ENCODE assay signal across 8 cellular contexts in the genomic region with DNA sequence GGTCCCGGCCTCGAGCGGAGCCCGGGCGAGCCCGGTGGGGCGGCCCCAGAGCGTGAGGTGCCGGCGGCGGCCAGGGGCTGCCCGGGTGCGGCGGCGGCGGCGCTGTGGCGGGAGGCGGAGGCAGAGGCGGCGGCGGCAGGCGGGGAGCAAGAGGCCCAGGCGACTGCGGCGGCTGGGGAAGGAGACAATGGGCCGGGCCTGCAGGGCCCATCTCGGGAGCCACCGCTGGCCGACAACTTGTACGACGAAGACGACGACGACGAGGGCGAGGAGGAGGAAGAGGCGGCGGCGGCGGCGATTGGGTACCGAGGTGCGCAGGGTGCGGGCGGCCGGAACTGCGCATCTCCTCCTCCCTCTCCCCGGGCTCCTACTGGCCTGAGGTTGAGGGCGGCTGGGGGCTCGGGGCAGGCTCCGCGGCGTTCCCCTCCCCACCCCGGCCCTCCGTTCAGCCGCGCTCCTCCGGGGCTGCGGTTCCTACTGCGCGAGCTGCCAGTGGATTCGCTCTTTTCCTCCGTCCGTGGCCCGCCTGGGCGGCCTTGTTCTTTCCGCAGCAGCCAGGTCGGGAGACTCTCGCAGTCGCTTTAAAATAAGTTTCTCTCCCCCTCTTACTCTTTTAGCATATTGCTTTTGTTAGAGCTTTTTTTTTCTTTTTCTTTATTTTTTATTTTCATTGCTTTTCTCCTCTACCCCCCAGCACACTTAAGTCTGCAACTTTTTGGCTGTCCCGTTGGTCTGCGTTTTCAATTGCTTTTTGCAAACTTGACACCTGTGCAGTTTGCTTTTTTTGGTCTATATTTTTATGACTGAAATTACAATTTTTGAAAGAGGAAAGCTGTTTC. TPM values are rescaled to one million over a fixed set of nuclear protein-coding genes. Genes with fewer than 3 reads are reported as not detected.
DNase-seq lines count a peak whose midpoint lies in the region; TF ChIP-seq lines count a peak whose summit lies in the region.

No MANE protein-coding gene starts in this region.

- peaks cover 45% of the 10 kb centered on the region for H3K79me2 ChIP-seq in MM.1S (ENCODE audit: low read length)

- TF ChIP-seq CTCF in HEK293 (tag by site-specific recombination; IDR thresholded peaks at IDR 0.05), result peak; percentile 7; the same call in 1 of the 2 replicates
- TF ChIP-seq CTCF in MM.1S (IDR thresholded peaks at IDR 0.05; ENCODE audit: low read length), result no peak
- no peak for TF ChIP-seq CTCF in osteocyte (IDR thresholded peaks at IDR 0.05)
- TF ChIP-seq CTCF in testis (IDR thresholded peaks at IDR 0.05), result no peak

- POLR2A ChIA-PET in HEK293 (lab: Yijun Ruan, JAX), result interaction anchor here (0.6 to 1.9 kb wide), 8 partner anchors 9 to 1015 kb away, joined by 3 to 10 read pairs (median 4); a partner anchor contains a TSS

- no peaks in the 10 kb centered on the region for H3K9me3 Mint-ChIP-seq in activated naive CD8-positive, alpha-beta T cell treated with anti-CD3 and anti-CD28 coated beads for 36 hours
- no peaks in the 10 kb centered on the region for H3K9me3 Mint-ChIP-seq in osteocyte (ENCODE audit: unreplicated experiment)

- H3K9me3 ChIP-seq in HEK293 (ENCODE audit: control insufficient read depth, insufficient read depth, low read depth, low read length) (no peaks in the 10 kb centered on the region), MM.1S (replicated peaks; ENCODE audit: insufficient read depth, low read length) (no peaks in the 10 kb centered on the region), testis (no peaks in the 10 kb centered on the region)

- DNase-seq in GF-D8 (lab: John Stamatoyannopoulos, UW) (peak; percentile 59), MM.1S (peak; percentile 70), SKM-1 treated with dmso at 0.1 percent for 144 hours (lab: John Stamatoyannopoulos, UW; ENCODE audit: unreplicated experiment) (peak; percentile 76), head of caudate nucleus (peak; percentile 49 to 91 (median 82)), osteocyte (ENCODE audit: extremely low spot score, unreplicated experiment) (peak; percentile 90), testis (peak; percentile 82)
- DNase-seq in activated naive CD8-positive, alpha-beta T cell treated with anti-CD3 and anti-CD28 coated beads for 36 hours, result peak; percentile 84

- H3K36me3 Mint-ChIP-seq in activated naive CD8-positive, alpha-beta T cell treated with anti-CD3 and anti-CD28 coated beads for 36 hours, result peaks cover 36% of the 10 kb centered on the region
- peaks cover 24% of the 10 kb centered on the region for H3K36me3 Mint-ChIP-seq in osteocyte (ENCODE audit: unreplicated experiment)

- peak overlapping the region; percentile 59 for H3K9ac ChIP-seq in MM.1S (ENCODE audit: low read length)

- no peaks in the 10 kb centered on the region for H4K20me1 ChIP-seq in MM.1S (ENCODE audit: insufficient read depth, low read length)

- peak overlapping the region; percentile 36 for H3K4me2 ChIP-seq in MM.1S (ENCODE audit: low read depth, low read length)

- H3K27ac Mint-ChIP-seq in activated naive CD8-positive, alpha-beta T cell treated with anti-CD3 and anti-CD28 coated beads for 36 hours, result peak overlapping the region; percentile 84
- H3K27ac Mint-ChIP-seq in osteocyte (ENCODE audit: unreplicated experiment), result peak overlapping the region; percentile 80

- H3K36me3 ChIP-seq in HEK293 (ENCODE audit: control insufficient read depth in 2 of 2, insufficient read depth in 1 of 2, low read length in 2 of 2) (peaks cover 22 to 33% of the 10 kb centered on the region in 2 experiments), MM.1S (replicated peaks; ENCODE audit: insufficient read depth, low read length) (peaks cover 5% of the 10 kb centered on the region; the same call in 1 of the 2 replicates), testis (ENCODE audit: low read depth, missing control alignments) (no peaks in the 10 kb centered on the region)

- no peaks in the 10 kb centered on the region for H3K9me2 ChIP-seq in MM.1S (replicated peaks; ENCODE audit: insufficient read depth, low read length)

- no peaks in the 10 kb centered on the region for H3K27me3 ChIP-seq in MM.1S (replicated peaks; ENCODE audit: insufficient read depth, low read length)
- H3K27me3 ChIP-seq in testis, result no peaks in the 10 kb centered on the region

- H3K4me1 Mint-ChIP-seq in activated naive CD8-positive, alpha-beta T cell treated with anti-CD3 and anti-CD28 coated beads for 36 hours, result peaks cover 30% of the 10 kb centered on the region
- peaks cover 26% of the 10 kb centered on the region for H3K4me1 Mint-ChIP-seq in osteocyte (ENCODE audit: unreplicated experiment)

- H2AFZ ChIP-seq in MM.1S (ENCODE audit: low read length), result peak overlapping the region; percentile 47

- H3K4me3 Mint-ChIP-seq in activated naive CD8-positive, alpha-beta T cell treated with anti-CD3 and anti-CD28 coated beads for 36 hours, result peak overlapping the region; percentile 95
- peak overlapping the region; percentile 81 for H3K4me3 Mint-ChIP-seq in osteocyte (ENCODE audit: unreplicated experiment)

- CTCF ChIA-PET in HEK293 (lab: Yijun Ruan, JAX), result interaction anchor here (0.7 to 1.5 kb wide), 5 partner anchors 29 to 272 kb away, joined by 3 to 4 read pairs (median 3); no protein-coding TSS in a partner anchor

- 0 to 1% methylated on average over 27 to 73 of the region's 73 CpGs for WGBS in testis, 2 donors

- H3K4me1 ChIP-seq in HEK293 (ENCODE audit: control insufficient read depth, insufficient read depth, low read length), result peaks cover 5% of the 10 kb centered on the region; the same call in 1 of the 2 replicates
- H3K4me1 ChIP-seq in MM.1S (ENCODE audit: low read length), result peaks cover 8% of the 10 kb centered on the region; the same call in 1 of the 2 replicates
- peaks cover 12% of the 10 kb centered on the region for H3K4me1 ChIP-seq in testis

- no peaks in the 10 kb centered on the region for H3K27me3 Mint-ChIP-seq in activated naive CD8-positive, alpha-beta T cell treated with anti-CD3 and anti-CD28 coated beads for 36 hours
- H3K27me3 Mint-ChIP-seq in osteocyte (ENCODE audit: unreplicated experiment), result no peaks in the 10 kb centered on the region

- TF ChIP-seq POLR2A in testis (IDR thresholded peaks at IDR 0.05), result no peak

- H3K4me3 ChIP-seq in HEK293 (ENCODE audit: low read depth, low read length) (peak overlapping the region; percentile 75), MM.1S (ENCODE audit: low read length) (peak overlapping the region; percentile 60), testis (peak overlapping the region; percentile 71 to 93)

- intact Hi-C loops in head of caudate nucleus (cut with DNase I), result loop anchor here (2.0 kb wide), 1 partner anchor 190 kb away; a partner anchor contains a TSS
- intact Hi-C loops in testis (cut with DNase I; ENCODE audit: low total_unique reads), result no loop called here

- peaks cover 21% of the 10 kb centered on the region for H3F3A ChIP-seq in MM.1S (ENCODE audit: insufficient read depth, low read length)

- peak overlapping the region; percentile 98 for H3K27ac ChIP-seq in HEK293 (ENCODE audit: extremely low read depth, low read depth, low read length)
- H3K27ac ChIP-seq in MM.1S (ENCODE audit: low read length), result peak overlapping the region; percentile 70; the same call in 1 of the 2 replicates
- peak overlapping the region; percentile 88 to 99 for H3K27ac ChIP-seq in testis

TF ChIP-seq in HEK293, 187 proteins besides CTCF, POLR2A, EP300 and RAD21 (continues in another document):
- TF ChIP-seq ZNF610 (tag by site-specific recombination; IDR thresholded peaks at IDR 0.05; ENCODE audit: borderline replicate concordance) (no peak; the same call in 1 of the 2 replicates), ZNF2 (tag by site-specific recombination; IDR thresholded peaks at IDR 0.05) (no peak; the same call in 1 of the 2 replicates), MEIS1 (CRISPR knock-in tag; IDR thresholded peaks at IDR 0.05; ENCODE audit: borderline replicate concordance) (no peak), ZNF37A (tag by site-specific recombination; IDR thresholded peaks at IDR 0.05) (no peak), ZNF707 (tag by site-specific recombination; IDR thresholded peaks at IDR 0.05) (no peak), ZNF501 (tag by site-specific recombination; IDR thresholded peaks at IDR 0.05) (peak; percentile 70; the same call in 1 of the 2 replicates), ZBTB8A (tag by site-specific recombination; IDR thresholded peaks at IDR 0.05) (no peak)
- TF ChIP-seq, protein P1, sequence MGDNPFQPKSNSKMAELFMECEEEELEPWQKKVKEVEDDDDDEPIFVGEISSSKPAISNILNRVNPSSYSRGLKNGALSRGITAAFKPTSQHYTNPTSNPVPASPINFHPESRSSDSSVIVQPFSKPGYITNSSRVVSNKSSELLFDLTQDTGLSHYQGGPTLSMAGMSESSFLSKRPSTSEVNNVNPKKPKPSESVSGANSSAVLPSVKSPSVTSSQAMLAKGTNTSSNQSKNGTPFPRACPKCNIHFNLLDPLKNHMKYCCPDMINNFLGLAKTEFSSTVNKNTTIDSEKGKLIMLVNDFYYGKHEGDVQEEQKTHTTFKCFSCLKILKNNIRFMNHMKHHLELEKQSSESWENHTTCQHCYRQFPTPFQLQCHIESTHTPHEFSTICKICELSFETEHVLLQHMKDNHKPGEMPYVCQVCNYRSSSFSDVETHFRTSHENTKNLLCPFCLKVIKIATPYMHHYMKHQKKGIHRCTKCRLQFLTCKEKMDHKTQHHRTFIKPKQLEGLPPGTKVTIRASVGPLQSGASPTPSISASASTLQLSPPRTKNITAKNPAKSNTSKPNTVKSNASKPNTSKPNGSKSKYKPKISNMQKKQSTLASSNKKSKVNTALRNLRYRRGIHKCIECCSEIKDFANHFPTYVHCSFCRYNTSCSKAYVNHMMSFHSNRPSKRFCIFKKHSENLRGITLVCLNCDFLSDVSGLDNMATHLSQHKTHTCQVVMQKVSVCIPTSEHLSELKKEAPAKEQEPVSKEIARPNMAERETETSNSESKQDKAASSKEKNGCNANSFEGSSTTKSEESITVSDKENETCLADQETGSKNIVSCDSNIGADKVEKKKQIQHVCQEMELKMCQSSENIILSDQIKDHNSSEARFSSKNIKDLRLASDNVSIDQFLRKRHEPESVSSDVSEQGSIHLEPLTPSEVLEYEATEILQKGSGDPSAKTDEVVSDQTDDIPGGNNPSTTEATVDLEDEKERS (tag by site-specific recombination; IDR thresholded peaks at IDR 0.05), result no peak

RNA-seq across cellular contexts. Expression of a gene that starts 0.6 kb away (rescaled TPM):
- 10 to 100 TPM; 41.3 to 42.5 TPM for total RNA-seq in activated naive CD8-positive, alpha-beta T cell treated with anti-CD3 and anti-CD28 coated beads for 36 hours
- total RNA-seq in osteocyte (23.9 and 25.6 TPM in 2 replicates), testis (10 to 100 TPM; 50.9 to 55.5 TPM)
- polyA plus RNA-seq in testis (ENCODE audit: insufficient read depth, low read depth, low replicate concordance), result 50.1 TPM

RNA-seq across cellular contexts. Expression of a gene that starts 47.1 kb away (rescaled TPM):
- 10 to 100 TPM; 46.7 to 47.1 TPM for total RNA-seq in activated naive CD8-positive, alpha-beta T cell treated with anti-CD3 and anti-CD28 coated beads for 36 hours
- total RNA-seq in osteocyte, result 9.5 and 12.0 TPM in 2 replicates
- 10 to 100 TPM; 22.5 to 23.3 TPM for total RNA-seq in testis
- 16.0 TPM for polyA plus RNA-seq in testis (ENCODE audit: insufficient read depth, low read depth, low replicate concordance)

Comparison
In these comparisons a context has a peak if more than half of its experiments do, and no peak if none do; other contexts are left out.
1. Peak in every context shown above with its lines: DNase-seq, H3K4me3 ChIP-seq and H3K27ac ChIP-seq.